In the genomic region with DNA sequence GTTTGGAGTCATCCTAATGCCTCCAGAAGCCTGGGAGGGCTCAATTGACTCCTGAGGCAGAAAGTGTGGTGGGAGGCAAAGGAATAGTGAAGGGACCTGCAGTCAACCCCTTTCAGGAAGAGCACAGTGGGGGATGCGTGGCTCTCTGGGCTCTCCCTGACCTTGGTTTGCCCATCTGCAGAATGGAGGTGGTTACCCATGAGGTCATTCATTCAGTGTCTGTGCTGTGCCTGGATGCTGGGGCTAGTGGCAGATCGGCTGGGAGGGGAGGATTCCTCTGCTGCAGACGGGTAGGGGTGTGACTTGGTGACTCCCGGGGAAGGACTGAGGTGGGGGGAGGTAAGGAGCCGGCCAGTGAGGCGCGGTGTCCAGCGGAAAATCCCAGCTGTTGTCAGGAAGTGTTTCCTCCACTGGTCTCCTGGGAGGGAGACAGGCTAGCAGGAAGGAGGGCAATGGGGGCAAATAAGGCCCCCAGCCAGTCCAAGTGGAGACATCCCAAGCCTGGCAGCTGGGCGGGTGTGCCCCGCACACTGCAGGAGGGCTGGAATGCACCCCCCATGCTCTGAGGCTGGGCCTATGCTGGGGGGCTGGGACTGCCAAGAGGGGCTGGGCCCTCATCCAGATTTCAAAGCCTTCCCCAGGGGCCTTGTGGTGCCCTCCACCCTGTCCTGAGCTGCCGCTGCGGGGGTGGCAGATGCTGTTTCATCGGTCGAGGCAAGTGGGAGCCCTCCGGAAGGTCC, we compare ENCODE assay signal across 8 cellular contexts. TPM values are rescaled to one million over a fixed set of nuclear protein-coding genes. Genes with fewer than 3 reads are reported as not detected.
DNase-seq lines count a peak whose midpoint lies in the region; ATAC-seq, FAIRE-seq and TF ChIP-seq lines count a peak whose summit lies in the region.

No MANE protein-coding gene starts in this region.

- H3K9me3 ChIP-seq in fibroblast of lung (ENCODE audit: control insufficient read depth, insufficient read depth, low read depth, low read length) (no peaks in the 10 kb centered on the region), pancreas (no peaks in the 10 kb centered on the region)

- 7 to 11% methylated on average over 14 to 15 of the region's 15 CpGs for WGBS in pancreas, 2 donors

- peak; percentile 91 for DNase-seq in RPMI7951 (ENCODE audit: low read depth)
- peak; percentile 60 to 84 for DNase-seq in fibroblast of lung (ENCODE audit: low read depth in 2 of 2)
- DNase-seq in pancreas = peak in 1 of 6 donors; percentile 72
- DNase-seq in NCI-H526 (lab: John Stamatoyannopoulos, UW) = no peak
- DNase-seq in activated CD4-positive, alpha-beta T cell treated with anti-CD3 and anti-CD28 coated beads for 1 hour = no peak

- H3K27ac ChIP-seq in fibroblast of lung (ENCODE audit: insufficient read depth, low read length) (peak overlapping the region; percentile 82), pancreas (peak overlapping the region; percentile 80 to 96 (median 92))

- H3K4me1 ChIP-seq in fibroblast of lung (ENCODE audit: control insufficient read depth, extremely low read depth, insufficient read depth, low read length) (peaks cover 44% of the 10 kb centered on the region), pancreas (peaks cover 82 to 99% (median 92%) of the 10 kb centered on the region in 3 donors)

- H4K20me1 ChIP-seq in fibroblast of lung (ENCODE audit: control insufficient read depth, extremely low read depth, insufficient read depth, low read length) = no peaks in the 10 kb centered on the region

- H3K36me3 ChIP-seq in fibroblast of lung (ENCODE audit: control insufficient read depth, insufficient read depth, low read length) (no peaks in the 10 kb centered on the region), pancreas (no peaks in the 10 kb centered on the region)

- peak overlapping the region; percentile 33 for H3K4me3 ChIP-seq in GM12875 (ENCODE audit: low read depth, low read length)
- H3K4me3 ChIP-seq in fibroblast of lung (replicated peaks in 1 of 4; ENCODE audit: control extremely low read depth in 1 of 4, insufficient read depth in 1 of 4, low read depth in 3 of 4, low read length in 4 of 4) = peak overlapping the region in 3 of 4 experiments; percentile 22 to 42 (median 27)
- peak overlapping the region in 2 of 4 donors; percentile 22 to 35 for H3K4me3 ChIP-seq in pancreas

- TF ChIP-seq CTCF in GM12875 (IDR thresholded peaks at IDR 0.05; ENCODE audit: borderline replicate concordance, insufficient read depth, low read depth, low read length) (no peak), fibroblast of lung (conservative IDR thresholded peaks at IDR 0.05 in 1 of 2, IDR thresholded peaks at IDR 0.05 in 1 of 2; ENCODE audit: low read depth in 1 of 2, low read length in 2 of 2) (no peak), pancreas (IDR thresholded peaks at IDR 0.05) (no peak)

- intact Hi-C loops in pancreas (cut with DNase I) = no loop called here

- no peak overlapping the region for H2AFZ ChIP-seq in fibroblast of lung (ENCODE audit: low read length)

- peak overlapping the region; percentile 81 for H3K4me2 ChIP-seq in fibroblast of lung (ENCODE audit: extremely low read depth, insufficient read depth, low read length)

- H3K79me2 ChIP-seq in fibroblast of lung (ENCODE audit: control insufficient read depth, insufficient read depth, low read length) = peaks cover 24% of the 10 kb centered on the region

- H3K27me3 ChIP-seq in fibroblast of lung (ENCODE audit: control insufficient read depth, insufficient read depth, low read length) = no peaks in the 10 kb centered on the region
- H3K27me3 ChIP-seq in pancreas = no peaks in the 10 kb centered on the region

- ATAC-seq in pancreas (peak in 3 of 4 donors; percentile 0 to 3 (median 2)), HG03521 (IDR thresholded peaks at IDR 0.05; ENCODE audit: unreplicated experiment) (no peak), HG03469 (IDR thresholded peaks at IDR 0.05; ENCODE audit: unreplicated experiment) (no peak)

- no peak for FAIRE-seq in pancreas (lab: Jason Lieb, UNC)

- peak overlapping the region; percentile 41 for H3K9ac ChIP-seq in fibroblast of lung (ENCODE audit: insufficient read depth, low read length)

RNA-seq across cellular contexts. Expression of a gene that starts 10.9 kb away (rescaled TPM):
- 39.8 and 43.0 TPM in 2 replicates for total RNA-seq in RPMI7951 (2014; rRNA removed; shearing (Covaris generic))
- total RNA-seq in fibroblast of lung (29.0 and 43.9 TPM in 2 replicates), pancreas (10 to 100 TPM; 39.5 to 70.5 (median 45.4) TPM)
- polyA plus RNA-seq in fibroblast of lung (15.8 and 18.6 TPM in 2 replicates), pancreas (10 to 100 TPM; 33.0 to 36.4 TPM)
- 17.6 and 19.7 TPM in 2 replicates for polyA plus RNA-seq in fibroblast of lung (2012)
- 8.7 and 22.1 TPM in 2 replicates for polyA minus RNA-seq in fibroblast of lung (ENCODE audit: low replicate concordance)

Comparison
In these comparisons a context has a peak if more than half of its experiments do, and no peak if none do; other contexts are left out.
1. DNase-seq: peak in RPMI7951 (single experiment) and fibroblast of lung (2 of 2); none in NCI-H526 (0 of 2) and activated CD4-positive, alpha-beta T cell treated with anti-CD3 and anti-CD28 coated beads for 1 hour (single experiment).
2. ATAC-seq: peak in pancreas (3 of 4); none in HG03521 (single experiment) and HG03469 (single experiment).